ENCODE assay signal across 27 cellular contexts in genomic region chr5:142614054-142614453, GRCh38.
"Had no signal": no experiment of that assay in that cellular context is flagged by ENCODE, and none has a peak within 500 bp of the region (broad histone marks: within the 10 kb centered on the region; RNA-seq: fewer than 3 reads in every experiment).

No MANE protein-coding gene starts in this region.

- H3K4me3 ChIP-seq: cardiac muscle cell, SK-N-MC had no signal

- H3K27me3 ChIP-seq: brain microvascular endothelial cell, cardiac muscle cell had no signal

- H3K36me3 ChIP-seq: brain microvascular endothelial cell, cardiac muscle cell had no signal

- ATAC-seq: activated T-helper 17 cell treated with anti-CD3 and anti-CD28 coated beads, Interleukin-2, amount 50 U/mL, for 72 hours; Panc1; Right ventricle myocardium inferior; T-cell had no signal

- DNase-seq: activated B cell treated with CpG ODN at 0.5 μM for 24 hours; activated CD4-positive, alpha-beta memory T cell treated with anti-CD3 and anti-CD28 coated beads, Interleukin-2, amount 10 ng/mL, durations not matched to agents 7 days and 5 days; activated CD4-positive, alpha-beta T cell treated with anti-CD3 and anti-CD28 coated beads, Interleukin-2, amount 10 ng/mL, durations not matched to agents 7 days and 5 days; activated gamma-delta T cell; activated naive CD4-positive, alpha-beta T cell treated with anti-CD3 and anti-CD28 coated beads for 36 hours; activated T-cell treated with anti-CD3 and anti-CD28 coated beads for 4 hours; activated T-cell treated with anti-CD3 and anti-CD28 coated beads, Interleukin-2, amount 50 U/mL, for 48 hours; amygdala; brain microvascular endothelial cell; Kasumi-1; NCI-H1092 treated with DMSO at 0.1 percent for 48 hours; NCI-H1417 treated with DMSO at 0.1 percent for 48 hours; NCI-H1694; NCI-H2029 treated with DMSO at 0.1 percent for 48 hours; NCI-H510A treated with DMSO at 0.1 percent for 48 hours; NCI-H69; NK-92 treated with Interleukin-12 subunit alpha and Interleukin-12 subunit beta, amount 100 ng/mL, for 24 hours; OCI-M1; RPMI8226; T-cell; T-helper 2 cell; T1000 had no signal

- H3K27ac ChIP-seq: brain microvascular endothelial cell, cardiac muscle cell, SK-N-MC had no signal
